In genomic region chr9:135371535-135371934, GRCh38 we compare ENCODE assay signal across 19 cellular contexts.
DNase-seq lines count a peak whose midpoint lies in the region; ATAC-seq, FAIRE-seq and TF ChIP-seq lines count a peak whose summit lies in the region.
"Had no signal": no experiment of that assay in that cellular context is flagged by ENCODE, and none has a peak within 500 bp of the region (broad histone marks: within the 10 kb centered on the region; RNA-seq: fewer than 3 reads in every experiment).

No MANE protein-coding gene starts in this region.

- H4K91ac ChIP-seq in H1 (replicated peaks; ENCODE audit: insufficient read length, low read length) = peak overlapping the region; percentile 66

- H3K79me1 ChIP-seq in H1 (ENCODE audit: low read depth, low read length) = no peaks in the 10 kb centered on the region

- DNase-seq in DMS79 treated with DMSO at 0.1 percent for 48 hours (lab: John Stamatoyannopoulos, UW) (peak; percentile 52), DMS79 (lab: John Stamatoyannopoulos, UW) (no peak), Right ventricle myocardium inferior (ENCODE audit: missing footprints) (peak; percentile 6), heart left ventricle (no peak), H1 (ENCODE audit: low read depth in 1 of 2, low spot score in 2 of 2) (no peak)
- DNase-seq: CD4-positive, alpha-beta T cell; CD8-positive, alpha-beta memory T cell; DMS 273 treated with DMSO at 0.1 percent for 48 hours; DND-41; GM23248 had no signal

- H3K9me3 ChIP-seq in heart left ventricle (no peaks in the 10 kb centered on the region), H1 (ENCODE audit: insufficient read depth in 2 of 2, low read depth in 1 of 2, low read length in 1 of 2) (peaks cover 0 to 5% of the 10 kb centered on the region in 2 experiments; a peak in 1 of 4 replicates)
- H3K9me3 ChIP-seq: BLaER1 treated with 17β-estradiol and CSF1 and Interleukin-3, amounts not matched to agents 10 nM and 100 nM had no signal

- H2BK20ac ChIP-seq in H1 (ENCODE audit: low read length) = peak overlapping the region; percentile 86; the same call in 1 of the 2 replicates

- no peak overlapping the region for H2AK5ac ChIP-seq in H1 (ENCODE audit: low read depth, low read length)

- H3K27ac ChIP-seq in heart left ventricle = no peak overlapping the region
- no peak overlapping the region for H3K27ac ChIP-seq in H1 (ENCODE audit: low read depth, low read length)
- H3K27ac ChIP-seq: 22Rv1; BLaER1 treated with 17β-estradiol and CSF1 and Interleukin-3, amounts not matched to agents 10 nM and 100 nM; GM23248 had no signal

- no peaks in the 10 kb centered on the region for H3K79me2 ChIP-seq in H1 (ENCODE audit: control insufficient read depth in 1 of 2, insufficient read depth in 2 of 2, low read length in 2 of 2)

- 0 out of 2 replicates have a peak overlapping the region, but pooled peaks have one; percentile 52 for H2BK5ac ChIP-seq in H1 (ENCODE audit: low read depth, low read length)

- H3K4me3 ChIP-seq in heart left ventricle (no peak overlapping the region), H1 (ENCODE audit: extremely low read depth in 1 of 4, insufficient read depth in 2 of 4, low read depth in 3 of 4, low read length in 4 of 4) (no peak overlapping the region)
- H3K4me3 ChIP-seq: BLaER1 treated with 17β-estradiol and CSF1 and Interleukin-3, amounts not matched to agents 10 nM and 100 nM; GM23248 had no signal

- POLR2A ChIA-PET in H1 (lab: Charles Lee; ENCODE audit: partially characterized antibody) = no interaction called here

- no peaks in the 10 kb centered on the region for H4K20me1 ChIP-seq in H1 (replicated peaks in 1 of 2; ENCODE audit: control insufficient read depth in 1 of 2, insufficient read depth in 2 of 2, low read length in 2 of 2)

- no peak for TF ChIP-seq RAD21 in H1 (IDR thresholded peaks at IDR 0.05 in 1 of 2, conservative IDR thresholded peaks at IDR 0.05 in 1 of 2; ENCODE audit: low read depth in 2 of 2, low read length in 2 of 2)

- H3K4me2 ChIP-seq in H1 (ENCODE audit: insufficient read depth in 1 of 2, low read depth in 2 of 2, low read length in 2 of 2) = no peak overlapping the region

- no peak overlapping the region for H2AFZ ChIP-seq in H1 (ENCODE audit: low read length)
- H2AFZ ChIP-seq: GM23248 had no signal

- intact Hi-C loops in Right ventricle myocardium inferior (cut with DNase I) (no loop called here), heart left ventricle (cut with DNase I) (no loop called here)

- H3K18ac ChIP-seq in H1 (ENCODE audit: extremely low read depth, low read length) = no peak overlapping the region

- no peak overlapping the region for H3K14ac ChIP-seq in H1 (ENCODE audit: insufficient read length)

- no peak for TF ChIP-seq CTCF in heart left ventricle (IDR thresholded peaks at IDR 0.05)
- TF ChIP-seq CTCF in H1 (IDR thresholded peaks at IDR 0.05; ENCODE audit: control extremely low read depth in 1 of 3, insufficient read depth in 1 of 3, low read depth in 1 of 3, low read length in 3 of 3) = no peak

- no peaks in the 10 kb centered on the region for H3K23me2 ChIP-seq in H1 (ENCODE audit: low read depth, low read length)

- no peak overlapping the region for H2BK15ac ChIP-seq in H1 (ENCODE audit: low read length)

- CTCF ChIA-PET in H1 (lab: Charles Lee; ENCODE audit: partially characterized antibody) = interaction anchor here (0.8 to 1.9 kb wide), 8 partner anchors 19 to 673 kb away, joined by 3 to 6 read pairs (median 4); partner anchors contain the start of gene OLFM1

- TF ChIP-seq EP300 in H1 (IDR thresholded peaks at IDR 0.05; ENCODE audit: borderline replicate concordance in 1 of 2, low read depth in 2 of 2, low read length in 2 of 2) = no peak

- peak overlapping the region; percentile 60; the same call in 1 of the 2 replicates for H4K8ac ChIP-seq in H1 (ENCODE audit: extremely low read depth, insufficient read depth, low read length)

- H3K36me3 ChIP-seq in heart left ventricle (no peaks in the 10 kb centered on the region), H1 (ENCODE audit: control insufficient read depth in 2 of 4, insufficient read depth in 4 of 4, low read length in 3 of 4) (no peaks in the 10 kb centered on the region)
- H3K36me3 ChIP-seq: BLaER1 treated with 17β-estradiol and CSF1 and Interleukin-3, amounts not matched to agents 10 nM and 100 nM had no signal

- H3K23ac ChIP-seq in H1 (ENCODE audit: insufficient read length) = no peak overlapping the region

- 82 to 88% (median 83%) methylated on average over 12 of the region's 12 CpGs for WGBS in heart left ventricle, 4 donors
- 96% methylated on average over 11 of the region's 12 CpGs; no CpG with 5 or more reads in 1 of the 2 experiments for WGBS in H1 (ENCODE audit: extremely low coverage in 1 of 2, insufficient coverage in 1 of 2, insufficient read length in 1 of 2, insufficient replicate concordance in 2 of 2, low coverage in 1 of 2, low lambda C conversion rate in 2 of 2, missing lambda C conversion rate in 1 of 2), 2 experiments

- peaks cover 0 to 59% (median 4%) of the 10 kb centered on the region in 9 donors for H3K27me3 ChIP-seq in heart left ventricle
- no peaks in the 10 kb centered on the region for H3K27me3 ChIP-seq in H1 (replicated peaks in 1 of 4; ENCODE audit: control insufficient read depth in 3 of 4, extremely low read depth in 1 of 4, insufficient read depth in 3 of 4, low read length in 3 of 4)
- H3K27me3 ChIP-seq: BLaER1 treated with 17β-estradiol and CSF1 and Interleukin-3, amounts not matched to agents 10 nM and 100 nM had no signal

- no peaks in the 10 kb centered on the region for H3K4me1 ChIP-seq in heart left ventricle
- H3K4me1 ChIP-seq in H1 (replicated peaks in 1 of 4; ENCODE audit: control insufficient read depth in 3 of 4, insufficient read depth in 4 of 4, low read length in 3 of 4) = peaks cover 2 to 3% (median 3%) of the 10 kb centered on the region in 4 experiments

- no peak overlapping the region for H4K5ac ChIP-seq in H1 (ENCODE audit: insufficient read length, low read depth, low read length)

- no peak overlapping the region for H3K4ac ChIP-seq in H1 (replicated peaks; ENCODE audit: insufficient read length, low read depth, low read length)

- TF ChIP-seq POLR2A in heart left ventricle (IDR thresholded peaks at IDR 0.05) = no peak
- no peak for TF ChIP-seq POLR2A in H1 (IDR thresholded peaks at IDR 0.05; ENCODE audit: control extremely low read depth in 1 of 2, low read depth in 2 of 2, low read length in 2 of 2)

- H2BK120ac ChIP-seq in H1 (replicated peaks; ENCODE audit: low read depth, low read length) = no peak overlapping the region

- FAIRE-seq in H1 (lab: Jason Lieb, UNC) = no peak
- FAIRE-seq: A204.1, D721Med, G401.6, GM12892 had no signal

- H3K56ac ChIP-seq in H1 (replicated peaks; ENCODE audit: insufficient read length, low read depth, low read length) = no peak overlapping the region

- H3K9ac ChIP-seq in H1 (replicated peaks in 1 of 4; ENCODE audit: extremely low read depth in 1 of 4, low read depth in 3 of 4, low read length in 3 of 4) = no peak overlapping the region
- H3K9ac ChIP-seq: GM23248 had no signal

- no peak overlapping the region for H2BK12ac ChIP-seq in H1 (ENCODE audit: low read depth, low read length)

- ATAC-seq in Right ventricle myocardium inferior (no peak), heart left ventricle (no peak), HG03108 (IDR thresholded peaks at IDR 0.05; ENCODE audit: unreplicated experiment) (no peak), GM19463 (IDR thresholded peaks at IDR 0.05; ENCODE audit: unreplicated experiment) (no peak)
- ATAC-seq: HCT116 had no signal

TF ChIP-seq in H1, 55 proteins besides CTCF, POLR2A, EP300 and RAD21:
- TF ChIP-seq ASH2L (IDR thresholded peaks at IDR 0.05; ENCODE audit: low read length) (no peak), RBBP5 (IDR thresholded peaks at IDR 0.05; ENCODE audit: borderline replicate concordance, low read depth, low read length) (no peak)

Comparison
In these comparisons a context has a peak if more than half of its experiments do, and no peak if none do; other contexts are left out.
1. DNase-seq: peak in DMS79 treated with DMSO at 0.1 percent for 48 hours (single experiment) and Right ventricle myocardium inferior (single experiment); none in DMS79 (single experiment), heart left ventricle (0 of 5) and H1 (0 of 2).